In the genomic region with DNA sequence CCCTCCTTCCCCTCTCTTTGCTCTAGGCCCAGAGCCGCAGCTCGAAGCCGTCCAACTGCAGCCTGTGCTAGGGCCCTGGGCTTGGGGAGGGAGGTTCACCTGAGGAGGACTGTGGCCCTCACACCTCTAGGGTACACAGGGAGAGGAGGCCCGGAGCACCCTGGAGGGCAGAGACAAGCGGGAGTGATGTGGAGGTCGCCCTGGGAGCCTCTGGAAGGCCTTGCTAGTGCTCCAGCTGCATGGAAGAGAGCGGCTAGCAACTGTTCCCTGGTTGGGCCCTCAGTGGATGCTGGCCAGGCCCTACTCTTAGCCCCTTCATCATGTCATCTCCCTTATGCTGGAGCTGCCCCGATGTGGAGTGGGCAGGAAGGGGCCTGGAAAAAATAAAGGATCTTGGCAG, we compare ENCODE assay signal across 19 cellular contexts. TPM values are rescaled to one million over a fixed set of nuclear protein-coding genes. Genes with fewer than 3 reads are reported as not detected.
DNase-seq lines count a peak whose midpoint lies in the region; ATAC-seq and TF ChIP-seq lines count a peak whose summit lies in the region.
"Had no signal": no experiment of that assay in that cellular context is flagged by ENCODE, and none has a peak within 500 bp of the region (broad histone marks: within the 10 kb centered on the region; RNA-seq: fewer than 3 reads in every experiment).

No MANE protein-coding gene starts in this region.

- no peak for ATAC-seq in GM21528 (IDR thresholded peaks at IDR 0.05; ENCODE audit: low FRiP score, unreplicated experiment)
- ATAC-seq in GM18870 (IDR thresholded peaks at IDR 0.05; ENCODE audit: unreplicated experiment): no peak
- ATAC-seq: left cardiac atrium; mucosa of descending colon; stimulated activated memory B cell treated with anti-CD40 and anti-IgM and Interleukin-4, amounts not matched to agents 10 μg/mL and 1 μg/mL and 100 μg/mL, for 72 hours had no signal

- H3K36me3 ChIP-seq in transverse colon (peaks cover 0 to 4% (median 0%) of the 10 kb centered on the region in 4 donors), H7 (replicated peaks; ENCODE audit: control insufficient read depth, insufficient read depth, low read length) (peaks cover 18% of the 10 kb centered on the region)

- H3K36me3 Mint-ChIP-seq in activated naive CD4-positive, alpha-beta T cell treated with anti-CD3 and anti-CD28 coated beads, Interleukin-2, amount 50 U/mL, for 24 hours: peaks cover 5% of the 10 kb centered on the region
- peaks cover 11% of the 10 kb centered on the region for H3K36me3 Mint-ChIP-seq in activated CD4-positive, alpha-beta memory T cell treated with anti-CD3 and anti-CD28 coated beads for 36 hours
- H3K36me3 Mint-ChIP-seq in immature natural killer cell: peaks cover 0 to 10% (median 0%) of the 10 kb centered on the region in 3 donors

- H3K4me1 ChIP-seq in transverse colon: peaks cover 7 to 21% (median 20%) of the 10 kb centered on the region in 4 donors

- no peaks in the 10 kb centered on the region for H3K9me3 ChIP-seq in transverse colon
- H3K9me3 ChIP-seq: mucosa of descending colon, vagina had no signal

- CTCF ChIA-PET in activated CD4-positive, alpha-beta memory T cell treated with anti-CD3 and anti-CD28 coated beads for 36 hours (lab: Charles Lee): interaction anchor here (1.1 to 3.0 kb wide), 4 partner anchors 39 to 229 kb away, joined by 3 to 13 read pairs (median 6); a partner anchor contains a TSS

- POLR2A ChIA-PET in activated CD4-positive, alpha-beta memory T cell treated with anti-CD3 and anti-CD28 coated beads for 36 hours (lab: Charles Lee): interaction anchor here (0.7 to 2.1 kb wide), 3 partner anchors 9 to 43 kb away, joined by 4 to 13 read pairs (median 6); a partner anchor contains a TSS

- intact Hi-C loops in activated CD4-positive, alpha-beta memory T cell treated with anti-CD3 and anti-CD28 coated beads for 36 hours (cut with micrococcal nuclease): no loop called here
- intact Hi-C loops in transverse colon (cut with DNase I; ENCODE audit: low total_unique reads): no loop called here

- peak overlapping the region in 3 of 4 donors; percentile 2 to 8 (median 6) for H3K27ac ChIP-seq in transverse colon
- H3K27ac ChIP-seq: parathyroid adenoma had no signal

- H3K27me3 ChIP-seq in transverse colon: no peaks in the 10 kb centered on the region
- no peaks in the 10 kb centered on the region for H3K27me3 ChIP-seq in H7 (ENCODE audit: control insufficient read depth, insufficient read depth, low read length)
- H3K27me3 ChIP-seq: vagina had no signal

- H3K4me3 ChIP-seq in transverse colon (no peak overlapping the region), H7 (ENCODE audit: insufficient read depth, low read depth, low read length) (no peak overlapping the region)
- H3K4me3 ChIP-seq: mucosa of descending colon, skin epidermis, vagina had no signal

- no peak overlapping the region for H3K4me3 Mint-ChIP-seq in activated naive CD4-positive, alpha-beta T cell treated with anti-CD3 and anti-CD28 coated beads, Interleukin-2, amount 50 U/mL, for 24 hours
- H3K4me3 Mint-ChIP-seq in activated CD4-positive, alpha-beta memory T cell treated with anti-CD3 and anti-CD28 coated beads for 36 hours: no peak overlapping the region
- peak overlapping the region; percentile 14 to 61 (median 48) for H3K4me3 Mint-ChIP-seq in immature natural killer cell
- H3K4me3 Mint-ChIP-seq: stimulated activated memory B cell treated with anti-CD40 and anti-IgM and Interleukin-4, amounts not matched to agents 10 μg/mL and 1 μg/mL and 100 μg/mL, for 72 hours had no signal

- no peak for TF ChIP-seq CTCF in transverse colon (IDR thresholded peaks at IDR 0.05)

- no peaks in the 10 kb centered on the region for H3K9me3 Mint-ChIP-seq in activated naive CD4-positive, alpha-beta T cell treated with anti-CD3 and anti-CD28 coated beads, Interleukin-2, amount 50 U/mL, for 24 hours
- peaks cover 5% of the 10 kb centered on the region for H3K9me3 Mint-ChIP-seq in activated CD4-positive, alpha-beta memory T cell treated with anti-CD3 and anti-CD28 coated beads for 36 hours
- H3K9me3 Mint-ChIP-seq in immature natural killer cell: peaks cover 0 to 1% (median 0%) of the 10 kb centered on the region in 6 donors
- H3K9me3 Mint-ChIP-seq: stimulated activated memory B cell treated with anti-CD40 and anti-IgM and Interleukin-4, amounts not matched to agents 10 μg/mL and 1 μg/mL and 100 μg/mL, for 72 hours had no signal

- peaks cover 42% of the 10 kb centered on the region for H3K4me1 Mint-ChIP-seq in activated naive CD4-positive, alpha-beta T cell treated with anti-CD3 and anti-CD28 coated beads, Interleukin-2, amount 50 U/mL, for 24 hours
- H3K4me1 Mint-ChIP-seq in activated CD4-positive, alpha-beta memory T cell treated with anti-CD3 and anti-CD28 coated beads for 36 hours (ENCODE audit: low read depth): peaks cover 35% of the 10 kb centered on the region
- peaks cover 39 to 50% of the 10 kb centered on the region in 2 donors for H3K4me1 Mint-ChIP-seq in immature natural killer cell

- no peak for DNase-seq in activated naive CD4-positive, alpha-beta T cell treated with Interleukin-2 at 50 U/mL for 16 hours
- no peak for DNase-seq in activated CD4-positive, alpha-beta memory T cell treated with anti-CD3 and anti-CD28 coated beads for 36 hours
- DNase-seq in immature natural killer cell (no peak), transverse colon (no peak), H7 (no peak)
- DNase-seq: activated gamma-delta T cell; hypothalamus; left cardiac atrium; mucosa of descending colon; NCI-H1105 treated with DMSO at 0.1 percent for 48 hours; NK-92 treated with Interleukin-12 subunit alpha and Interleukin-12 subunit beta, amount 100 ng/mL, for 24 hours; T1000 had no signal

- in situ Hi-C loops in transverse colon (cut with MboI; ENCODE audit: low pct_ligation_motif_present in 1 of 4, low pct_unique_long_range_greater_than_20kb in 1 of 4, low sequenced_read_pairs in 3 of 4): loop anchor here in 1 of 4 donors (5.0 kb wide), 1 partner anchor 37 kb away; a partner anchor contains a TSS

- WGBS in transverse colon (ENCODE audit: low coverage in 1 of 2), 2 donors: 85% methylated on average over 8 of the region's 8 CpGs; no CpG with 5 or more reads in 1 of the 2 donors

- no peaks in the 10 kb centered on the region for H3K27me3 Mint-ChIP-seq in activated naive CD4-positive, alpha-beta T cell treated with anti-CD3 and anti-CD28 coated beads, Interleukin-2, amount 50 U/mL, for 24 hours
- no peaks in the 10 kb centered on the region for H3K27me3 Mint-ChIP-seq in activated CD4-positive, alpha-beta memory T cell treated with anti-CD3 and anti-CD28 coated beads for 36 hours
- H3K27me3 Mint-ChIP-seq in immature natural killer cell (ENCODE audit: low read depth in 3 of 3): peaks cover 0 to 8% (median 0%) of the 10 kb centered on the region in 3 donors
- H3K27me3 Mint-ChIP-seq: stimulated activated memory B cell treated with anti-CD40 and anti-IgM and Interleukin-4, amounts not matched to agents 10 μg/mL and 1 μg/mL and 100 μg/mL, for 72 hours had no signal

- TF ChIP-seq POLR2A in transverse colon (IDR thresholded peaks at IDR 0.05): no peak

- peak overlapping the region; percentile 59 for H3K27ac Mint-ChIP-seq in activated naive CD4-positive, alpha-beta T cell treated with anti-CD3 and anti-CD28 coated beads, Interleukin-2, amount 50 U/mL, for 24 hours
- peak overlapping the region; percentile 68 for H3K27ac Mint-ChIP-seq in activated CD4-positive, alpha-beta memory T cell treated with anti-CD3 and anti-CD28 coated beads for 36 hours
- H3K27ac Mint-ChIP-seq in immature natural killer cell: peak overlapping the region; percentile 75 to 90 (median 86)

- no peak for TF ChIP-seq EP300 in transverse colon (IDR thresholded peaks at IDR 0.05; ENCODE audit: low read depth)

RNA-seq across cellular contexts. Expression of a gene that starts 2.7 kb away (rescaled TPM):
- total RNA-seq in activated CD4-positive, alpha-beta memory T cell treated with anti-CD3 and anti-CD28 coated beads for 36 hours: 10 to 100 TPM; 31.9 to 34.4 TPM
- polyA plus RNA-seq in immature natural killer cell: 100 to 1,000 TPM in 2 of 3 donors, 10 to 100 TPM in 1; 95.4 to 128 (median 102) TPM
- total RNA-seq in transverse colon: 100 to 1,000 TPM in 3 of 4 donors, 10 to 100 TPM in 1; 90.2 to 156 (median 119) TPM
- total RNA-seq in H7 (2014; rRNA removed; shearing (Covaris generic)): 25.3 and 29.9 TPM in 2 replicates

RNA-seq across cellular contexts. Expression of a gene that starts 9.5 kb away (rescaled TPM):
- 10 to 100 TPM; 11.5 to 11.7 TPM for total RNA-seq in activated CD4-positive, alpha-beta memory T cell treated with anti-CD3 and anti-CD28 coated beads for 36 hours
- polyA plus RNA-seq in immature natural killer cell: 1 to 10 TPM in 2 of 3 donors, under 1 TPM in 1; 0.21 to 3.7 (median 1.2) TPM
- 10 to 100 TPM in 3 of 4 donors, 1 to 10 TPM in 1; 3.4 to 28.7 (median 20.4) TPM for total RNA-seq in transverse colon
- total RNA-seq in H7 (2014; rRNA removed; shearing (Covaris generic)): 50.4 and 74.8 TPM in 2 replicates

RNA-seq across cellular contexts. Expression of a gene that starts 20.2 kb away (rescaled TPM):
- total RNA-seq in activated CD4-positive, alpha-beta memory T cell treated with anti-CD3 and anti-CD28 coated beads for 36 hours: 10 to 100 TPM; 34.7 to 39.5 TPM
- 10 to 100 TPM in 2 of 3 donors, 1 to 10 TPM in 1; 8.6 to 31.9 (median 14.8) TPM for polyA plus RNA-seq in immature natural killer cell
- 100 to 1,000 TPM in 1 of 4 donors, 10 to 100 TPM in 3; 73.2 to 243 (median 82.7) TPM for total RNA-seq in transverse colon
- total RNA-seq in H7 (2014; rRNA removed; shearing (Covaris generic)): 32.5 and 38.6 TPM in 2 replicates

RNA-seq across cellular contexts. Expression of a gene that starts 20.4 kb away (rescaled TPM):
- 10 to 100 TPM; 97.0 to 97.5 TPM for total RNA-seq in activated CD4-positive, alpha-beta memory T cell treated with anti-CD3 and anti-CD28 coated beads for 36 hours
- polyA plus RNA-seq in immature natural killer cell: 10 to 100 TPM; 11.5 to 28.6 (median 22.4) TPM
- 100 to 1,000 TPM in 2 of 4 donors, 10 to 100 TPM in 2; 64.3 to 318 (median 114) TPM for total RNA-seq in transverse colon
- 56.9 and 63.4 TPM in 2 replicates for total RNA-seq in H7 (2014; rRNA removed; shearing (Covaris generic))

RNA-seq across cellular contexts. Expression of a gene that starts 31.2 kb away (rescaled TPM):
- 10 to 100 TPM; 60.3 to 67.9 TPM for total RNA-seq in activated CD4-positive, alpha-beta memory T cell treated with anti-CD3 and anti-CD28 coated beads for 36 hours
- polyA plus RNA-seq in immature natural killer cell: 10 to 100 TPM; 51.2 to 88.6 (median 58.6) TPM
- total RNA-seq in transverse colon: 100 to 1,000 TPM in 2 of 4 donors, 10 to 100 TPM in 2; 37.8 to 226 (median 102) TPM
- 60.2 and 64.5 TPM in 2 replicates for total RNA-seq in H7 (2014; rRNA removed; shearing (Covaris generic))

Comparison
In these comparisons a context has a peak if more than half of its experiments do, and no peak if none do; other contexts are left out.
1. H3K4me3 Mint-ChIP-seq: peak in immature natural killer cell (5 of 5); none in activated naive CD4-positive, alpha-beta T cell treated with anti-CD3 and anti-CD28 coated beads, Interleukin-2, amount 50 U/mL, for 24 hours (single experiment) and activated CD4-positive, alpha-beta memory T cell treated with anti-CD3 and anti-CD28 coated beads for 36 hours (single experiment).
2. Peak in every context shown above with its lines, with median percentiles within 50 percentile points of each other: H3K27ac Mint-ChIP-seq.